15 cellular contexts compared by ENCODE assay signal in genomic region chr20:57811373-57812020, GRCh38.
DNase-seq lines count a peak whose midpoint lies in the region; ATAC-seq and TF ChIP-seq lines count a peak whose summit lies in the region.
"Had no signal": no experiment of that assay in that cellular context is flagged by ENCODE, and none has a peak within 500 bp of the region (broad histone marks: within the 10 kb centered on the region; RNA-seq: fewer than 3 reads in every experiment).

No MANE protein-coding gene starts in this region.

- intact Hi-C loops in Caco-2 (cut with micrococcal nuclease; ENCODE audit: unreplicated experiment) (loop anchor here (5.0 kb wide), 1 partner anchor 94 kb away; no protein-coding TSS in a partner anchor), PC-3 (cut with micrococcal nuclease) (no loop called here), left ventricle myocardium inferior (cut with micrococcal nuclease) (no loop called here)

- peaks cover 8% of the 10 kb centered on the region for H3K27me3 Mint-ChIP-seq in Caco-2 (ENCODE audit: insufficient read depth, unreplicated experiment)

- peak overlapping the region; percentile 80 for H3K14ac ChIP-seq in trophoblast cell (ENCODE audit: low read length)

- peaks cover 4% of the 10 kb centered on the region for H3K36me3 Mint-ChIP-seq in Caco-2 (ENCODE audit: insufficient read depth, unreplicated experiment)

- TF ChIP-seq CTCF in Caco-2 (IDR thresholded peaks at IDR 0.05; ENCODE audit: insufficient read depth in 1 of 2, low read depth in 1 of 2, low read length in 1 of 2, severe bottlenecking in 1 of 2, unreplicated experiment in 1 of 2) (no peak), PC-3 (conservative IDR thresholded peaks at IDR 0.05; ENCODE audit: low read depth, low read length) (no peak), left ventricle myocardium inferior (IDR thresholded peaks at IDR 0.05; ENCODE audit: borderline replicate concordance) (no peak)

- no peaks in the 10 kb centered on the region for H4K20me1 ChIP-seq in PC-3 (ENCODE audit: low read length)

- WGBS in trophoblast cell (ENCODE audit: extremely low coverage, insufficient coverage, insufficient read length), result no CpG with 5 or more reads among the region's 9 CpGs

- H3K4me3 Mint-ChIP-seq in Caco-2 (ENCODE audit: unreplicated experiment), result no peak overlapping the region
- H3K4me3 Mint-ChIP-seq: activated naive CD8-positive, alpha-beta T cell treated with anti-CD3 and anti-CD28 coated beads, Interleukin-2, amount 50 U/mL, for 24 hours; H9 had no signal

- H3K36me3 ChIP-seq in Caco-2 (ENCODE audit: control insufficient read depth, insufficient read depth, low read length), result no peaks in the 10 kb centered on the region
- no peaks in the 10 kb centered on the region for H3K36me3 ChIP-seq in SJCRH30
- H3K36me3 ChIP-seq in trophoblast cell (ENCODE audit: control insufficient read depth in 1 of 2, insufficient read depth in 2 of 2, low read length in 2 of 2), result no peaks in the 10 kb centered on the region
- H3K36me3 ChIP-seq in PC-3 (ENCODE audit: low read depth, low read length), result no peaks in the 10 kb centered on the region
- no peaks in the 10 kb centered on the region for H3K36me3 ChIP-seq in left ventricle myocardium inferior
- H3K36me3 ChIP-seq: stomach had no signal

- BruUV-seq in Caco-2 (replicated peaks; lab: Mats Ljungman, UMichigan) (no TSS peak), PC-3 (replicated peaks; lab: Mats Ljungman, UMichigan) (no TSS peak)

- H4K91ac ChIP-seq in trophoblast cell (ENCODE audit: low read depth, low read length), result peak overlapping the region; percentile 94

- H2AFZ ChIP-seq in trophoblast cell (ENCODE audit: insufficient read depth, low read length, poor library complexity) (no peak overlapping the region), PC-3 (ENCODE audit: low read length) (no peak overlapping the region)

- H3K79me1 ChIP-seq in trophoblast cell (ENCODE audit: low read length), result peaks cover 39% of the 10 kb centered on the region

- ATAC-seq in PC-3, result no peak
- ATAC-seq in HG02763 (IDR thresholded peaks at IDR 0.05; ENCODE audit: unreplicated experiment), result no peak
- ATAC-seq in GM18505 (IDR thresholded peaks at IDR 0.05; ENCODE audit: unreplicated experiment), result no peak
- ATAC-seq: activated naive CD8-positive, alpha-beta T cell treated with anti-CD3 and anti-CD28 coated beads, Interleukin-2, amount 50 U/mL, for 24 hours; K562 had no signal

- peak overlapping the region; percentile 1 for H3K27ac Mint-ChIP-seq in Caco-2 (ENCODE audit: unreplicated experiment)
- H3K27ac Mint-ChIP-seq: activated naive CD8-positive, alpha-beta T cell treated with anti-CD3 and anti-CD28 coated beads, Interleukin-2, amount 50 U/mL, for 24 hours had no signal

- H3K4me1 Mint-ChIP-seq in Caco-2 (ENCODE audit: low read depth, unreplicated experiment), result peaks cover 16% of the 10 kb centered on the region
- H3K4me1 Mint-ChIP-seq: activated naive CD8-positive, alpha-beta T cell treated with anti-CD3 and anti-CD28 coated beads, Interleukin-2, amount 50 U/mL, for 24 hours had no signal

- CTCF ChIA-PET in Caco-2 (lab: Charles Lee), result interaction anchor here (0.6 kb wide), 1 partner anchor 276 kb away, joined by 4 read pairs; no protein-coding TSS in a partner anchor
- CTCF ChIA-PET in PC-3 (lab: Charles Lee), result no interaction called here

- H3K79me2 ChIP-seq in trophoblast cell (ENCODE audit: control insufficient read depth, insufficient read depth, low read length, poor library complexity), result peaks cover 9% of the 10 kb centered on the region
- H3K79me2 ChIP-seq in PC-3 (ENCODE audit: low read length), result no peaks in the 10 kb centered on the region

- peak overlapping the region; percentile 90 for H2BK120ac ChIP-seq in trophoblast cell (ENCODE audit: insufficient read depth, low read length, poor library complexity)

- H3K23ac ChIP-seq in trophoblast cell (ENCODE audit: low read length), result no peak overlapping the region

- no peak for DNase-seq in Caco-2
- peak; percentile 92 to 94 for DNase-seq in SJCRH30
- DNase-seq in islet precursor cell, result peak; percentile 75
- peak in 1 of 2 donors; percentile 94 for DNase-seq in trophoblast cell
- no peak for DNase-seq in PC-3
- no peak for DNase-seq in left ventricle myocardium inferior
- DNase-seq: activated naive CD8-positive, alpha-beta T cell treated with anti-CD3 and anti-CD28 coated beads, Interleukin-2, amount 50 U/mL, for 24 hours; DMS153; H9; left cardiac atrium; stomach; T-helper 1 cell had no signal

- H4K8ac ChIP-seq in trophoblast cell (ENCODE audit: low read depth, low read length), result peak overlapping the region; percentile 50

- peak overlapping the region; percentile 37 for H3K4ac ChIP-seq in trophoblast cell (ENCODE audit: low read depth, low read length)

- H3K27ac ChIP-seq in SJCRH30, result peak overlapping the region; percentile 70
- H3K27ac ChIP-seq in trophoblast cell (ENCODE audit: low read depth, low read length), result peak overlapping the region; percentile 71
- H3K27ac ChIP-seq in PC-3 (ENCODE audit: low read length), result no peak overlapping the region
- H3K27ac ChIP-seq in left ventricle myocardium inferior (replicated peaks), result no peak overlapping the region

- peaks cover 16% of the 10 kb centered on the region for H3K4me1 ChIP-seq in Caco-2
- peaks cover 16% of the 10 kb centered on the region for H3K4me1 ChIP-seq in SJCRH30
- H3K4me1 ChIP-seq in trophoblast cell (ENCODE audit: control insufficient read depth in 1 of 2, insufficient read depth in 2 of 2, low read length in 2 of 2), result peaks cover 42 to 49% of the 10 kb centered on the region in 2 experiments
- peaks cover 6% of the 10 kb centered on the region; the same call in 1 of the 2 replicates for H3K4me1 ChIP-seq in PC-3 (ENCODE audit: insufficient read depth, low read length)
- peaks cover 29% of the 10 kb centered on the region for H3K4me1 ChIP-seq in left ventricle myocardium inferior

- H3K9ac ChIP-seq in trophoblast cell (ENCODE audit: low read length) (no peak overlapping the region), PC-3 (ENCODE audit: low read length) (no peak overlapping the region)

- peak overlapping the region; percentile 83 for H2BK5ac ChIP-seq in trophoblast cell (ENCODE audit: low read depth, low read length, poor library complexity)

- no peaks in the 10 kb centered on the region for H3K27me3 ChIP-seq in Caco-2 (replicated peaks; ENCODE audit: control insufficient read depth, insufficient read depth, low read length)
- no peaks in the 10 kb centered on the region for H3K27me3 ChIP-seq in SJCRH30
- H3K27me3 ChIP-seq in trophoblast cell (ENCODE audit: insufficient read depth, low read length), result no peaks in the 10 kb centered on the region
- no peaks in the 10 kb centered on the region for H3K27me3 ChIP-seq in PC-3 (ENCODE audit: low read length)
- peaks cover 9% of the 10 kb centered on the region for H3K27me3 ChIP-seq in left ventricle myocardium inferior (ENCODE audit: low read depth)

- H3K9me3 ChIP-seq in Caco-2 (peaks cover 3% of the 10 kb centered on the region; the same call in 1 of the 2 replicates), SJCRH30 (replicated peaks) (no peaks in the 10 kb centered on the region), trophoblast cell (ENCODE audit: insufficient read depth, low read depth, low read length) (peaks cover 2% of the 10 kb centered on the region), PC-3 (ENCODE audit: low read length) (no peaks in the 10 kb centered on the region), left ventricle myocardium inferior (replicated peaks) (no peaks in the 10 kb centered on the region)
- H3K9me3 ChIP-seq: stomach had no signal

- H2BK12ac ChIP-seq in trophoblast cell (ENCODE audit: low read length), result peak overlapping the region; percentile 61

- TF ChIP-seq POLR2A in GM18505 (IDR thresholded peaks at IDR 0.05; ENCODE audit: borderline replicate concordance, extremely low read depth, insufficient read depth, insufficient read length), result no peak

- peak overlapping the region; percentile 79 for H3K18ac ChIP-seq in trophoblast cell (ENCODE audit: low read length)

- no peaks in the 10 kb centered on the region for H3K9me3 Mint-ChIP-seq in Caco-2 (ENCODE audit: unreplicated experiment)
- H3K9me3 Mint-ChIP-seq: activated naive CD8-positive, alpha-beta T cell treated with anti-CD3 and anti-CD28 coated beads, Interleukin-2, amount 50 U/mL, for 24 hours had no signal

- H4K12ac ChIP-seq in trophoblast cell (ENCODE audit: low read depth, low read length), result no peak overlapping the region

- H3F3A ChIP-seq in PC-3 (ENCODE audit: low read length, unreplicated experiment), result no peaks in the 10 kb centered on the region

- POLR2A ChIA-PET in Caco-2 (lab: Charles Lee) (no interaction called here), PC-3 (lab: Charles Lee; ENCODE audit: unreplicated experiment) (no interaction called here)

- peak overlapping the region; percentile 77 for H2AK5ac ChIP-seq in trophoblast cell (ENCODE audit: low read length)

- H3K4me3 ChIP-seq in Caco-2 (ENCODE audit: low read depth, low read length) (no peak overlapping the region), SJCRH30 (peak overlapping the region; percentile 36), trophoblast cell (ENCODE audit: low read depth, low read length) (no peak overlapping the region), PC-3 (ENCODE audit: low read length) (no peak overlapping the region), left ventricle myocardium inferior (no peak overlapping the region)
- H3K4me3 ChIP-seq: K562, stomach had no signal

- H3K4me2 ChIP-seq in trophoblast cell (ENCODE audit: low read length) (peak overlapping the region; percentile 31), PC-3 (ENCODE audit: low read length) (no peak overlapping the region)

- H3K9me2 ChIP-seq in PC-3 (replicated peaks; ENCODE audit: low read length), result no peaks in the 10 kb centered on the region

Comparison
In these comparisons a context has a peak if more than half of its experiments do, and no peak if none do; other contexts are left out.
1. DNase-seq: peak in SJCRH30 (2 of 2) and islet precursor cell (single experiment); none in Caco-2 (0 of 2), PC-3 (single experiment) and left ventricle myocardium inferior (single experiment).
2. H3K27ac ChIP-seq: peak in SJCRH30 (single experiment) and trophoblast cell (single experiment); none in PC-3 (single experiment) and left ventricle myocardium inferior (single experiment).